Comparison of ENCODE assay signal across 18 cellular contexts in genomic region chr5:166602271-166602670, GRCh38.
A peak's percentile ranks its signal among the peaks of the same experiment; 100 is the strongest.
DNase-seq lines count a peak whose midpoint lies in the region; ATAC-seq and TF ChIP-seq lines count a peak whose summit lies in the region.
"Had no signal": no experiment of that assay in that cellular context is flagged by ENCODE, and none has a peak within 500 bp of the region (broad histone marks: within the 10 kb centered on the region; RNA-seq: fewer than 3 reads in every experiment).

No MANE protein-coding gene starts in this region.

- H3K4me3 ChIP-seq in fibroblast of pulmonary artery (replicated peaks; ENCODE audit: low read depth, low read length) = no peak overlapping the region
- H3K4me3 ChIP-seq: GM23338 had no signal

- no peak for TF ChIP-seq CTCF in fibroblast of pulmonary artery (IDR thresholded peaks at IDR 0.05; ENCODE audit: low read length, missing control alignments)

- no peak for ATAC-seq in GM21619 (IDR thresholded peaks at IDR 0.05; ENCODE audit: unreplicated experiment)
- ATAC-seq: GM23338, HCT116 had no signal

- DNase-seq in Ammon's horn (ENCODE audit: low spot score) = peak; percentile 30
- peak; percentile 21 for DNase-seq in OCI-M1 (lab: John Stamatoyannopoulos, UW)
- peak; percentile 18 for DNase-seq in fibroblast of pulmonary artery (ENCODE audit: low read depth)
- DNase-seq in myocyte (ENCODE audit: low read depth) = peak; percentile 3
- no peak for DNase-seq in RPMI8226
- no peak for DNase-seq in AG08396 (ENCODE audit: low spot score)
- no peak for DNase-seq in NCI-H526 treated with DMSO at 0.1 percent for 48 hours (lab: John Stamatoyannopoulos, UW)
- DNase-seq: AML-193; C1 segment of cervical spinal cord; Calu3; CD4-positive, alpha-beta memory T cell; COR-L47; DMS53; DMS79 treated with DMSO at 0.1 percent for 48 hours; H9 had no signal

Comparison
In these comparisons a context has a peak if more than half of its experiments do, and no peak if none do; other contexts are left out.
1. DNase-seq: peak in Ammon's horn (single experiment), OCI-M1 (single experiment), fibroblast of pulmonary artery (single experiment) and myocyte (single experiment); none in RPMI8226 (single experiment), AG08396 (single experiment) and NCI-H526 treated with DMSO at 0.1 percent for 48 hours (single experiment).